In the genomic region with DNA sequence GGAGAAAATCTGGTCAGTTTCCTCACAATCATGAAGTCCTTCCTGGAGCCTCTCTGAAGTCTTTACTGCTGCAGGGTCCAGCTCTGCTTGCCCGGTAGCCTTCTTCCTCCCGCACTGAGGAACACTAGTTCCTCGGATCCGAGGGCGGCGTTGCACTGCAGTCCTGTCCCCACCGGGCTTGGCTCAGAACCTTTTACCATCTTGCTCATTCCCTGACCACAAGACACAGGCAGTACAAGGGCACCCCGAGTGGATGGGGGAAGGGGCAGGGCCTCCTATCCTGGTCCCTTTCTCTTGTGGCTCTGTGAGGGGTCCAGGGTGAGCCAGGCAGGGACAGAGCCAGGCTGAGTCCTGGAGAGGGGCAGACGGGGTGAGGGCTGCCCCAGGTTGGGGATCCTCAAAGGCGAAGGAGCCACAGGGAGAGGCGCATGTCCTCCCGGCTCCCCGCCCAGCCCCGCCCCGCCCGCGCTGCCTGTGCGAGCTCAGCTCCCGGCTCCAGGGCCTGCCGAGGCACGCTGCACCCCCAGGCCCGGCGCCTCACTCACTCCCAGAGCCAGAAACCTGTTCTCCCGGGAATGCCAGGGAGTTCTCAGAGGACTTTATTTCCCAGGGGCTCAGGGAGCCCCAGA, we compare ENCODE assay signal across 25 cellular contexts. TPM values are rescaled to one million over a fixed set of nuclear protein-coding genes. Genes with fewer than 3 reads are reported as not detected.
DNase-seq lines count a peak whose midpoint lies in the region; ATAC-seq, FAIRE-seq and TF ChIP-seq lines count a peak whose summit lies in the region.
"Had no signal": no experiment of that assay in that cellular context is flagged by ENCODE, and none has a peak within 500 bp of the region (broad histone marks: within the 10 kb centered on the region; RNA-seq: fewer than 3 reads in every experiment).

No MANE protein-coding gene starts in this region.

- no peaks in the 10 kb centered on the region for H3K79me2 ChIP-seq in GM12878 (ENCODE audit: control insufficient read depth, insufficient read depth, low read length)

- no peak for ATAC-seq in GM12878
- peak; percentile 6 for ATAC-seq in upper lobe of right lung
- ATAC-seq in HG03521 (IDR thresholded peaks at IDR 0.05; ENCODE audit: unreplicated experiment), result no peak
- ATAC-seq: T-helper 17 cell had no signal

- H3K36me3 Mint-ChIP-seq in osteocyte (ENCODE audit: unreplicated experiment), result no peaks in the 10 kb centered on the region
- H3K36me3 Mint-ChIP-seq: activated naive CD8-positive, alpha-beta T cell treated with anti-CD3 and anti-CD28 coated beads for 36 hours; natural killer cell treated with Interleukin-12 subunit alpha and Interleukin-12 subunit beta and Interleukin-15 and Interleukin-18, amount 100 ng/mL, for 72 hours had no signal

- H3K4me1 ChIP-seq in GM12878 (ENCODE audit: control insufficient read depth, insufficient read depth, low read length) (peaks cover 18% of the 10 kb centered on the region), iPS-15b (ENCODE audit: control insufficient read depth, insufficient read depth, low read length) (peaks cover 3% of the 10 kb centered on the region), upper lobe of right lung (no peaks in the 10 kb centered on the region)

- CTCF ChIA-PET in GM12878 (lab: Yijun Ruan, JAX), result interaction anchor here (0.6 to 1.2 kb wide), 2 partner anchors 12 to 33 kb away, joined by 3 read pairs; no protein-coding TSS in a partner anchor

- no peak for TF ChIP-seq POLR2A in GM12878 (IDR thresholded peaks at IDR 0.05; ENCODE audit: low read depth, low read length)

- WGBS in GM12878 (ENCODE audit: insufficient coverage, insufficient replicate concordance, low lambda C conversion rate, missing lambda C conversion rate), result 55% methylated on average over 14 of the region's 24 CpGs

- 0 out of 2 replicates have a peak overlapping the region, but pooled peaks have one; percentile 14 for H3K4me2 ChIP-seq in GM12878 (ENCODE audit: control insufficient read depth, insufficient read depth)

- no peak for TF ChIP-seq EP300 in GM12878 (IDR thresholded peaks at IDR 0.05; ENCODE audit: borderline replicate concordance in 1 of 2, control insufficient read depth in 1 of 2, low read depth in 2 of 2, low read length in 2 of 2)

- H3K9me3 ChIP-seq in GM12878 (replicated peaks; ENCODE audit: control insufficient read depth, insufficient read depth, low read length) (no peaks in the 10 kb centered on the region), iPS-15b (ENCODE audit: control insufficient read depth, insufficient read depth, low read length) (no peaks in the 10 kb centered on the region), upper lobe of right lung (no peaks in the 10 kb centered on the region)
- H3K9me3 ChIP-seq: BLaER1 treated with 17β-estradiol and CSF1 and Interleukin-3, amounts not matched to agents 10 nM and 100 nM; esophagus muscularis mucosa had no signal

- POLR2A ChIA-PET in GM12878 (lab: Charles Lee), result no interaction called here

- BruUV-seq in GM12878 (replicated peaks; lab: Mats Ljungman, UMichigan), result no TSS peak

- intact Hi-C loops in GM12878 (cut with micrococcal nuclease; ENCODE audit: unreplicated experiment) (no loop called here), upper lobe of right lung (cut with DNase I) (no loop called here)

- no peak overlapping the region for H3K27ac Mint-ChIP-seq in osteocyte (ENCODE audit: unreplicated experiment)
- H3K27ac Mint-ChIP-seq: activated B cell treated with CpG ODN at 0.5 μM for 24 hours; activated naive CD8-positive, alpha-beta T cell treated with anti-CD3 and anti-CD28 coated beads for 36 hours; natural killer cell treated with Interleukin-12 subunit alpha and Interleukin-12 subunit beta and Interleukin-15 and Interleukin-18, amount 100 ng/mL, for 72 hours; T-helper 17 cell had no signal

- RAD21 ChIA-PET in GM12878 (lab: Charles Lee; ENCODE audit: unreplicated experiment), result no interaction called here

- no peaks in the 10 kb centered on the region for H3K9me3 Mint-ChIP-seq in osteocyte (ENCODE audit: unreplicated experiment)
- H3K9me3 Mint-ChIP-seq: activated B cell treated with CpG ODN at 0.5 μM for 24 hours; activated naive CD8-positive, alpha-beta T cell treated with anti-CD3 and anti-CD28 coated beads for 36 hours; natural killer cell treated with Interleukin-12 subunit alpha and Interleukin-12 subunit beta and Interleukin-15 and Interleukin-18, amount 100 ng/mL, for 72 hours had no signal

- TF ChIP-seq RAD21 in GM12878 (IDR thresholded peaks at IDR 0.05; ENCODE audit: insufficient read depth, low read depth, low read length), result no peak

- TF ChIP-seq CTCF in GM12878 (IDR thresholded peaks at IDR 0.05 in 2 of 3, conservative IDR thresholded peaks at IDR 0.05 in 1 of 3; ENCODE audit: control insufficient read depth in 2 of 3, extremely low read depth in 1 of 3, insufficient read depth in 1 of 3, low read depth in 3 of 3, low read length in 3 of 3) (no peak), upper lobe of right lung (IDR thresholded peaks at IDR 0.05) (no peak), osteocyte (IDR thresholded peaks at IDR 0.05) (no peak)

- H3K27me3 ChIP-seq in GM12878 (replicated peaks in 1 of 2; ENCODE audit: control insufficient read depth in 2 of 2, insufficient read depth in 2 of 2, low read length in 1 of 2), result no peaks in the 10 kb centered on the region
- H3K27me3 ChIP-seq in iPS-15b (ENCODE audit: control insufficient read depth, insufficient read depth, low read length), result peaks cover 5% of the 10 kb centered on the region
- peaks cover 13% of the 10 kb centered on the region for H3K27me3 ChIP-seq in upper lobe of right lung

- no peak overlapping the region for H2AFZ ChIP-seq in GM12878 (ENCODE audit: control insufficient read depth, low read depth, low read length)

- no peak overlapping the region for H3K9ac ChIP-seq in GM12878 (ENCODE audit: control insufficient read depth, insufficient read depth, low read length)
- peak overlapping the region; percentile 26 for H3K9ac ChIP-seq in iPS-15b (ENCODE audit: low read depth, low read length)
- H3K9ac ChIP-seq: BLaER1 treated with 17β-estradiol and CSF1 and Interleukin-3, amounts not matched to agents 10 nM and 100 nM had no signal

- no peaks in the 10 kb centered on the region for H3K36me3 ChIP-seq in GM12878 (ENCODE audit: control insufficient read depth in 2 of 2, insufficient read depth in 2 of 2, low read length in 1 of 2)
- H3K36me3 ChIP-seq in iPS-15b (ENCODE audit: control insufficient read depth, insufficient read depth, low read length), result no peaks in the 10 kb centered on the region
- H3K36me3 ChIP-seq in upper lobe of right lung, result no peaks in the 10 kb centered on the region
- H3K36me3 ChIP-seq: BLaER1 treated with 17β-estradiol and CSF1 and Interleukin-3, amounts not matched to agents 10 nM and 100 nM; brain microvascular endothelial cell; esophagus muscularis mucosa had no signal

- no peak overlapping the region for H3K27ac ChIP-seq in GM12878 (ENCODE audit: control insufficient read depth, insufficient read depth)
- no peak overlapping the region for H3K27ac ChIP-seq in upper lobe of right lung
- H3K27ac ChIP-seq: 22Rv1; BLaER1 treated with 17β-estradiol and CSF1 and Interleukin-3, amounts not matched to agents 10 nM and 100 nM; brain microvascular endothelial cell; esophagus muscularis mucosa had no signal

- DNase-seq in DMS 273 (lab: John Stamatoyannopoulos, UW; ENCODE audit: unreplicated experiment) (peak; percentile 74), DMS 273 treated with DMSO at 0.1 percent for 48 hours (lab: John Stamatoyannopoulos, UW) (no peak), GM12878 (ENCODE audit: low read depth, low spot score) (no peak), upper lobe of right lung (no peak), osteocyte (ENCODE audit: extremely low spot score, unreplicated experiment) (no peak), globus pallidus (ENCODE audit: low spot score) (no peak)
- DNase-seq: activated B cell treated with CpG ODN at 0.5 μM for 24 hours; activated naive CD8-positive, alpha-beta T cell treated with anti-CD3 and anti-CD28 coated beads for 36 hours; brain microvascular endothelial cell; GF-D8; glutamatergic neuron; NCI-H1417 treated with DMSO at 0.1 percent for 48 hours; NCI-H446 treated with DMSO at 0.1 percent for 48 hours; SHP77 treated with DMSO at 0.1 percent for 48 hours; stimulated activated CD8-positive, alpha-beta memory T cell treated with anti-CD3 and anti-CD28 coated beads, Interleukin-4, amount 100 ng/mL, for 48 hours; substantia nigra; T-helper 17 cell had no signal

- H3K4me1 Mint-ChIP-seq in osteocyte (ENCODE audit: unreplicated experiment), result no peaks in the 10 kb centered on the region
- H3K4me1 Mint-ChIP-seq: activated B cell treated with CpG ODN at 0.5 μM for 24 hours; activated naive CD8-positive, alpha-beta T cell treated with anti-CD3 and anti-CD28 coated beads for 36 hours; T-helper 17 cell had no signal

- peaks cover 51% of the 10 kb centered on the region for H3K27me3 Mint-ChIP-seq in osteocyte (ENCODE audit: unreplicated experiment)

- no peaks in the 10 kb centered on the region for H4K20me1 ChIP-seq in GM12878 (ENCODE audit: control insufficient read depth, insufficient read depth)
- H4K20me1 ChIP-seq: BLaER1 treated with 17β-estradiol and CSF1 and Interleukin-3, amounts not matched to agents 10 nM and 100 nM had no signal

- in situ Hi-C loops in GM12878 (cut with MboI), result no loop called here

- H3K4me3 ChIP-seq in GM12878, result no peak overlapping the region
- no peak overlapping the region for H3K4me3 ChIP-seq in iPS-15b (ENCODE audit: low read depth, low read length)
- H3K4me3 ChIP-seq in upper lobe of right lung, result no peak overlapping the region
- H3K4me3 ChIP-seq: BLaER1 treated with 17β-estradiol and CSF1 and Interleukin-3, amounts not matched to agents 10 nM and 100 nM; esophagus muscularis mucosa had no signal

- SMC1A ChIA-PET in GM12878 (lab: Charles Lee; ENCODE audit: uncharacterized antibody, unreplicated experiment), result interaction anchor here (0.8 to 2.0 kb wide), 2 partner anchors 12 to 33 kb away, joined by 5 read pairs; no protein-coding TSS in a partner anchor

- H3K4me3 Mint-ChIP-seq in osteocyte (ENCODE audit: unreplicated experiment), result no peak overlapping the region
- H3K4me3 Mint-ChIP-seq: activated B cell treated with CpG ODN at 0.5 μM for 24 hours; activated naive CD8-positive, alpha-beta T cell treated with anti-CD3 and anti-CD28 coated beads for 36 hours; natural killer cell treated with Interleukin-12 subunit alpha and Interleukin-12 subunit beta and Interleukin-15 and Interleukin-18, amount 100 ng/mL, for 72 hours; T-helper 17 cell had no signal

- no peak for FAIRE-seq in GM12878 (lab: Jason Lieb, UNC)
- FAIRE-seq: HTR-8/SVneo had no signal

RNA-seq across cellular contexts. Expression of gene FOXN1, which starts 1.5 kb away (rescaled TPM):
- not detected in 2 replicates for total RNA-seq in GM12878 (2013; cell fraction: nucleolus; rRNA removed)
- total RNA-seq in GM12878 (2014; rRNA removed) (not detected in 2 replicates), GM12878 (2014; rRNA removed; fragmentation: Illumina TruSeq; extraction: Trizol) (not detected in 2 replicates), GM12878 (2021) (not detected in 2 replicates), upper lobe of right lung (0.35 TPM), osteocyte (not detected in 2 replicates)
- not detected for polyA plus RNA-seq in GM12878 (2011; ENCODE audit: low read depth)
- polyA plus RNA-seq in GM12878 (2011; rRNA removed) (not detected in 2 replicates), GM12878 (2014; fragmentation: Illumina TruSeq; extraction: Trizol) (not detected in 2 replicates), GM12878 (2014; fragmentation: Nextera tagmentation; extraction: Ambion mirVana) (not detected), GM12878 (2014; rRNA removed) (not detected in 2 replicates), GM12878 (2016; fragmentation: Nextera tagmentation; extraction: Ambion mirVana) (not detected)
- polyA plus RNA-seq in GM12878 (2011; cell fraction: cytosol; rRNA removed), result not detected in 2 replicates
- polyA plus RNA-seq in GM12878 (2011; cell fraction: nucleus; rRNA removed), result not detected in 2 replicates
- polyA plus RNA-seq in GM12878 (2012), result 0.03 TPM in 1 of 2 replicates, not detected in the other
- not detected in 2 replicates for polyA minus RNA-seq in GM12878 (2011; rRNA and poly(A)+ RNA removed)
- not detected in 2 replicates for polyA minus RNA-seq in GM12878 (2011; cell fraction: cytosol; rRNA and poly(A)+ RNA removed)
- polyA minus RNA-seq in GM12878 (2011; cell fraction: nucleus; rRNA and poly(A)+ RNA removed), result not detected in 2 replicates
- total RNA-seq: activated B cell treated with CpG ODN at 0.5 μM for 24 hours; activated naive CD8-positive, alpha-beta T cell treated with anti-CD3 and anti-CD28 coated beads for 36 hours; esophagus muscularis mucosa; lung microvascular endothelial cell; natural killer cell treated with Interleukin-12 subunit alpha and Interleukin-12 subunit beta and Interleukin-15 and Interleukin-18, amount 100 ng/mL, for 72 hours; T-helper 17 cell had no signal

RNA-seq across cellular contexts. Expression of gene SLC13A2, which starts 34.2 kb away (rescaled TPM):
- not detected in 2 replicates for total RNA-seq in GM12878 (2013; cell fraction: nucleolus; rRNA removed)
- 0.06 TPM in 1 of 2 replicates, not detected in the other for total RNA-seq in GM12878 (2014; rRNA removed)
- not detected in 2 replicates for total RNA-seq in GM12878 (2014; rRNA removed; fragmentation: Illumina TruSeq; extraction: Trizol)
- total RNA-seq in GM12878 (2021), result 0.13 TPM in 2 replicates
- polyA plus RNA-seq in GM12878 (2011; ENCODE audit: low read depth), result not detected
- not detected in 2 replicates for polyA plus RNA-seq in GM12878 (2011; rRNA removed)
- not detected in 2 replicates for polyA plus RNA-seq in GM12878 (2011; cell fraction: cytosol; rRNA removed)
- polyA plus RNA-seq in GM12878 (2011; cell fraction: nucleus; rRNA removed), result not detected in 2 replicates
- 0.04 and 0.07 TPM in 2 replicates for polyA plus RNA-seq in GM12878 (2012)
- 0.03 TPM in 1 of 2 replicates, not detected in the other for polyA plus RNA-seq in GM12878 (2014; fragmentation: Illumina TruSeq; extraction: Trizol)
- not detected for polyA plus RNA-seq in GM12878 (2014; fragmentation: Nextera tagmentation; extraction: Ambion mirVana)
- polyA plus RNA-seq in GM12878 (2014; rRNA removed), result 0.05 and 0.13 TPM in 2 replicates
- not detected for polyA plus RNA-seq in GM12878 (2016; fragmentation: Nextera tagmentation; extraction: Ambion mirVana)
- not detected in 2 replicates for polyA minus RNA-seq in GM12878 (2011; rRNA and poly(A)+ RNA removed)
- not detected in 2 replicates for polyA minus RNA-seq in GM12878 (2011; cell fraction: cytosol; rRNA and poly(A)+ RNA removed)
- polyA minus RNA-seq in GM12878 (2011; cell fraction: nucleus; rRNA and poly(A)+ RNA removed), result not detected in 2 replicates
- total RNA-seq in upper lobe of right lung, result 0.87 TPM
- total RNA-seq in osteocyte, result not detected in 2 replicates
- total RNA-seq: activated B cell treated with CpG ODN at 0.5 μM for 24 hours; activated naive CD8-positive, alpha-beta T cell treated with anti-CD3 and anti-CD28 coated beads for 36 hours; esophagus muscularis mucosa; lung microvascular endothelial cell; natural killer cell treated with Interleukin-12 subunit alpha and Interleukin-12 subunit beta and Interleukin-15 and Interleukin-18, amount 100 ng/mL, for 72 hours; T-helper 17 cell had no signal

RNA-seq across cellular contexts. Expression of gene UNC119, which starts 44.7 kb away (rescaled TPM):
- 161 and 194 TPM in 2 replicates for total RNA-seq in GM12878 (2013; cell fraction: nucleolus; rRNA removed)
- total RNA-seq in GM12878 (2014; rRNA removed) (109 and 117 TPM in 2 replicates), GM12878 (2014; rRNA removed; fragmentation: Illumina TruSeq; extraction: Trizol) (45.6 and 47.2 TPM in 2 replicates), GM12878 (2021) (70.7 and 75.6 TPM in 2 replicates), upper lobe of right lung (22.7 TPM), osteocyte (26.0 and 34.9 TPM in 2 replicates)
- polyA plus RNA-seq in GM12878 (2011; ENCODE audit: low read depth), result 22.1 TPM
- polyA plus RNA-seq in GM12878 (2011; rRNA removed) (275 and 436 TPM in 2 replicates), GM12878 (2014; fragmentation: Illumina TruSeq; extraction: Trizol) (28.9 and 68.4 TPM in 2 replicates), GM12878 (2014; fragmentation: Nextera tagmentation; extraction: Ambion mirVana) (1 to 10 TPM; 2.7 to 7.4 TPM), GM12878 (2014; rRNA removed) (126 and 135 TPM in 2 replicates), GM12878 (2016; fragmentation: Nextera tagmentation; extraction: Ambion mirVana) (10 to 100 TPM; 38.5 to 46.1 TPM)
- polyA plus RNA-seq in GM12878 (2011; cell fraction: cytosol; rRNA removed), result 263 and 384 TPM in 2 replicates
- polyA plus RNA-seq in GM12878 (2011; cell fraction: nucleus; rRNA removed), result 704 and 944 TPM in 2 replicates
- polyA plus RNA-seq in GM12878 (2012), result 46.6 and 60.8 TPM in 2 replicates
- polyA minus RNA-seq in GM12878 (2011; rRNA and poly(A)+ RNA removed), result 124 and 179 TPM in 2 replicates
- 49.2 and 83.6 TPM in 2 replicates for polyA minus RNA-seq in GM12878 (2011; cell fraction: cytosol; rRNA and poly(A)+ RNA removed)
- 211 and 217 TPM in 2 replicates for polyA minus RNA-seq in GM12878 (2011; cell fraction: nucleus; rRNA and poly(A)+ RNA removed)
